ENCODE assay signal across 8 cellular contexts in genomic region chr4:31370866-31371465, GRCh38.
DNase-seq lines count a peak whose midpoint lies in the region; FAIRE-seq and TF ChIP-seq lines count a peak whose summit lies in the region.

No MANE protein-coding gene starts in this region.

- peak; percentile 88 for TF ChIP-seq CTCF in fibroblast of mammary gland (conservative IDR thresholded peaks at IDR 0.05; ENCODE audit: control insufficient read depth, insufficient read depth, low read depth, low read length)

- H3K9me2 ChIP-seq in Karpas-422 (replicated peaks; ENCODE audit: insufficient read depth, low read length), result no peaks in the 10 kb centered on the region

- H3K9me3 ChIP-seq in Karpas-422 (ENCODE audit: low read length), result peaks cover 18% of the 10 kb centered on the region; the same call in 1 of the 2 replicates

- DNase-seq in NCI-H2196 (lab: John Stamatoyannopoulos, UW; ENCODE audit: unreplicated experiment) (peak; percentile 62), NCI-H2196 treated with DMSO at 0.1 percent for 48 hours (lab: John Stamatoyannopoulos, UW; ENCODE audit: unreplicated experiment) (no peak), H54 (ENCODE audit: insufficient read length, low spot score) (peak; percentile 7), Karpas-422 (peak; percentile 79), SK-MEL-5 (ENCODE audit: low read depth, low spot score) (peak; percentile 71), fibroblast of mammary gland (ENCODE audit: low read depth) (peak; percentile 58), pons (ENCODE audit: low spot score) (peak; percentile 62), DMS79 (lab: John Stamatoyannopoulos, UW) (no peak)

- H3K4me1 ChIP-seq in Karpas-422 (ENCODE audit: low read length), result no peaks in the 10 kb centered on the region

- peak; percentile 84 for FAIRE-seq in H54 (lab: Jason Lieb, UNC)

- in situ Hi-C loops in SK-MEL-5 (cut with HindIII; ENCODE audit: low pct_unique_long_range_greater_than_20kb, low sequenced_read_pairs), result no loop called here

- no peak for TF ChIP-seq POLR2A in H54 (IDR thresholded peaks at IDR 0.05; ENCODE audit: low read depth, low read length)

- H4K20me1 ChIP-seq in Karpas-422 (ENCODE audit: insufficient read depth, low read depth, low read length), result no peaks in the 10 kb centered on the region

- no peak overlapping the region for H3K27ac ChIP-seq in Karpas-422 (ENCODE audit: low read length)

- no peak overlapping the region for H3K4me2 ChIP-seq in Karpas-422 (ENCODE audit: low read depth, low read length, poor library complexity, severe bottlenecking)

- no peak overlapping the region for H2AFZ ChIP-seq in Karpas-422 (ENCODE audit: low read length)

- H3K36me3 ChIP-seq in Karpas-422 (ENCODE audit: insufficient read depth, low read length), result no peaks in the 10 kb centered on the region

- H3K9ac ChIP-seq in Karpas-422 (ENCODE audit: low read length), result no peak overlapping the region

- no peaks in the 10 kb centered on the region for H3K79me2 ChIP-seq in Karpas-422 (ENCODE audit: low read length)

- no peak overlapping the region for H3K4me3 ChIP-seq in Karpas-422 (ENCODE audit: low read length)
- no peak overlapping the region for H3K4me3 ChIP-seq in fibroblast of mammary gland (ENCODE audit: control insufficient read depth, low read depth, low read length)

- H3K27me3 ChIP-seq in Karpas-422 (ENCODE audit: low read length), result no peaks in the 10 kb centered on the region

Comparison
In these comparisons a context has a peak if more than half of its experiments do, and no peak if none do; other contexts are left out.
1. DNase-seq: peak in NCI-H2196 (single experiment), H54 (single experiment), Karpas-422 (single experiment), SK-MEL-5 (single experiment), fibroblast of mammary gland (single experiment) and pons (single experiment); none in NCI-H2196 treated with DMSO at 0.1 percent for 48 hours (single experiment) and DMS79 (single experiment).